In the genomic region with DNA sequence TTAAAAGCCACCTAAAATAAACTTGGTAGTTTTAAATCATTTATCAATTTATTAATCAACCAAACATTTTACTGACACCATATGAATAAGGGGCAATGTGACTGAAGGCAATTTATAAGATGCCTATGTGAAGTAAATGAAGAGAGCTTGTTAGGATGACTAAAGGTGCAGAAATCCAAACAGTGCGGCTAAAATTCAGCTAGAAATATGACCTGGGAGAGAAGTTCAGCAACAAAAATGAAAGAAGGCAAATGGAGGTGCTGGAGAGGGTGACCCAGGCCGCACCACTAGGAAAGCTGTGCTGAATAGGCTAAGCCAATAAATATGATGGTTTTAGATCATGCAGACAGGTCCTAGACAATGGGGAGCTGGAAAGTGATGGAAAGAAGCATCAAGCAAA, we compare ENCODE assay signal across 17 cellular contexts.
DNase-seq lines count a peak whose midpoint lies in the region; FAIRE-seq and TF ChIP-seq lines count a peak whose summit lies in the region.
"Had no signal": no experiment of that assay in that cellular context is flagged by ENCODE, and none has a peak within 500 bp of the region (broad histone marks: within the 10 kb centered on the region; RNA-seq: fewer than 3 reads in every experiment).

No MANE protein-coding gene starts in this region.

- POLR2A ChIA-PET in OCI-LY7 (lab: Charles Lee), result no interaction called here

- no peak overlapping the region for H2AFZ ChIP-seq in astrocyte (ENCODE audit: low read depth, low read length)
- H2AFZ ChIP-seq in OCI-LY7 (ENCODE audit: low read length), result no peak overlapping the region

- H3K36me3 Mint-ChIP-seq in astrocyte (ENCODE audit: low read depth, unreplicated experiment), result no peaks in the 10 kb centered on the region
- H3K36me3 Mint-ChIP-seq: CD4-positive, alpha-beta memory T cell had no signal

- intact Hi-C loops in OCI-LY7 (cut with micrococcal nuclease; ENCODE audit: unreplicated experiment), result no loop called here

- H3K27ac Mint-ChIP-seq in astrocyte (ENCODE audit: unreplicated experiment), result no peak overlapping the region

- H3K27me3 Mint-ChIP-seq in astrocyte (ENCODE audit: low read depth, unreplicated experiment), result no peaks in the 10 kb centered on the region
- H3K27me3 Mint-ChIP-seq: CD4-positive, alpha-beta memory T cell had no signal

- no peak overlapping the region for H3K9ac ChIP-seq in astrocyte (ENCODE audit: low read length)

- H3K4me1 ChIP-seq in astrocyte (ENCODE audit: insufficient read depth, low read length) (no peaks in the 10 kb centered on the region), OCI-LY7 (ENCODE audit: insufficient read depth, low read length, poor library complexity, severe bottlenecking) (no peaks in the 10 kb centered on the region)
- no peaks in the 10 kb centered on the region for H3K4me1 ChIP-seq in effector memory CD4-positive, alpha-beta T cell (ENCODE audit: control insufficient read depth, insufficient read depth, low read length, poor library complexity, severe bottlenecking)
- H3K4me1 ChIP-seq: HAP-1 had no signal

- DNase-seq in HCEC 1CT, result peak; percentile 45
- DNase-seq in astrocyte (ENCODE audit: low read depth), result peak; percentile 10
- peak; percentile 6 for DNase-seq in iris pigment epithelial cell (ENCODE audit: low read depth)
- no peak for DNase-seq in DMS79 (lab: John Stamatoyannopoulos, UW)
- DNase-seq in effector memory CD4-positive, alpha-beta T cell, result no peak
- no peak for DNase-seq in OCI-LY7 (ENCODE audit: low spot score)
- DNase-seq: 8988T; C1 segment of cervical spinal cord; Calu3; CD4-positive, alpha-beta memory T cell; COR-L47; DMS53; DND-41; GOT3 had no signal

- H4K20me1 ChIP-seq in astrocyte (ENCODE audit: insufficient read depth, low read length) (no peaks in the 10 kb centered on the region), OCI-LY7 (ENCODE audit: insufficient read depth, low read length) (no peaks in the 10 kb centered on the region)

- H3K79me2 ChIP-seq in astrocyte (ENCODE audit: insufficient read depth, low read length) (no peaks in the 10 kb centered on the region), OCI-LY7 (ENCODE audit: insufficient read depth, low read depth, low read length) (no peaks in the 10 kb centered on the region)

- no peaks in the 10 kb centered on the region for H3K27me3 ChIP-seq in astrocyte (ENCODE audit: insufficient read depth, low read length)
- H3K27me3 ChIP-seq in effector memory CD4-positive, alpha-beta T cell (replicated peaks; ENCODE audit: control insufficient read depth, insufficient read depth, low read length, poor library complexity, severe bottlenecking), result no peaks in the 10 kb centered on the region

- FAIRE-seq in astrocyte (lab: Jason Lieb, UNC), result no peak
- FAIRE-seq: G401.6, GM12892 had no signal

- no peaks in the 10 kb centered on the region for H3K9me3 Mint-ChIP-seq in astrocyte (ENCODE audit: unreplicated experiment)

- no peak overlapping the region for H3K27ac ChIP-seq in astrocyte (ENCODE audit: low read depth, low read length)
- no peak overlapping the region for H3K27ac ChIP-seq in effector memory CD4-positive, alpha-beta T cell (ENCODE audit: insufficient read depth, low read length, poor library complexity, severe bottlenecking)
- no peak overlapping the region for H3K27ac ChIP-seq in OCI-LY7 (ENCODE audit: low read depth, low read length, poor library complexity, severe bottlenecking)

- no peak for TF ChIP-seq CTCF in astrocyte (IDR thresholded peaks at IDR 0.05; ENCODE audit: insufficient read depth, low read depth, low read length)
- TF ChIP-seq CTCF in OCI-LY7 (conservative IDR thresholded peaks at IDR 0.05; ENCODE audit: low read length), result no peak

- H3K4me3 Mint-ChIP-seq in astrocyte (ENCODE audit: unreplicated experiment), result no peak overlapping the region
- H3K4me3 Mint-ChIP-seq: CD4-positive, alpha-beta memory T cell had no signal

- H3K4me1 Mint-ChIP-seq in astrocyte (ENCODE audit: low read depth, unreplicated experiment), result no peaks in the 10 kb centered on the region
- H3K4me1 Mint-ChIP-seq: CD4-positive, alpha-beta memory T cell had no signal

- CTCF ChIA-PET in OCI-LY7 (lab: Charles Lee; ENCODE audit: unreplicated experiment), result no interaction called here

- H3K9me3 ChIP-seq in astrocyte (ENCODE audit: insufficient read depth, low read depth, low read length) (no peaks in the 10 kb centered on the region), OCI-LY7 (ENCODE audit: low read length) (no peaks in the 10 kb centered on the region)
- H3K9me3 ChIP-seq in effector memory CD4-positive, alpha-beta T cell (ENCODE audit: control insufficient read depth, low read length), result no peaks in the 10 kb centered on the region
- H3K9me3 ChIP-seq: HAP-1 had no signal

- no peaks in the 10 kb centered on the region for H3K9me2 ChIP-seq in OCI-LY7 (ENCODE audit: insufficient read depth, low read length)

- no TSS peak for BruUV-seq in OCI-LY7 (replicated peaks; lab: Mats Ljungman, UMichigan)

- H3K4me3 ChIP-seq in astrocyte (ENCODE audit: insufficient read depth, low read depth, low read length), result no peak overlapping the region
- H3K4me3 ChIP-seq in effector memory CD4-positive, alpha-beta T cell (ENCODE audit: insufficient read depth, low read depth, low read length, poor library complexity, severe bottlenecking), result no peak overlapping the region
- no peak overlapping the region for H3K4me3 ChIP-seq in OCI-LY7 (ENCODE audit: low read depth, low read length, poor library complexity, severe bottlenecking)
- H3K4me3 ChIP-seq: HAP-1 had no signal

- H3K36me3 ChIP-seq in astrocyte (ENCODE audit: insufficient read depth, low read length) (no peaks in the 10 kb centered on the region), OCI-LY7 (ENCODE audit: insufficient read depth, low read length) (no peaks in the 10 kb centered on the region)
- no peaks in the 10 kb centered on the region for H3K36me3 ChIP-seq in effector memory CD4-positive, alpha-beta T cell (ENCODE audit: control insufficient read depth, insufficient read depth, low read length)
- H3K36me3 ChIP-seq: HAP-1 had no signal

- H3K4me2 ChIP-seq in astrocyte (ENCODE audit: low read length), result no peak overlapping the region
- no peak overlapping the region for H3K4me2 ChIP-seq in OCI-LY7 (ENCODE audit: low read length)

Comparison
In these comparisons a context has a peak if more than half of its experiments do, and no peak if none do; other contexts are left out.
1. DNase-seq: peak in HCEC 1CT (single experiment), astrocyte (single experiment) and iris pigment epithelial cell (single experiment); none in DMS79 (single experiment), effector memory CD4-positive, alpha-beta T cell (0 of 3) and OCI-LY7 (single experiment).